16 cellular contexts compared by ENCODE assay signal in genomic region chr5:153267506-153267905, GRCh38.
"Had no signal": no experiment of that assay in that cellular context is flagged by ENCODE, and none has a peak within 500 bp of the region (broad histone marks: within the 10 kb centered on the region; RNA-seq: fewer than 3 reads in every experiment).

No MANE protein-coding gene starts in this region.

- H3K4me1 ChIP-seq: adrenal gland, neural progenitor cell, pancreas, upper lobe of right lung had no signal

- H3K9me3 ChIP-seq: adrenal gland, pancreas, thoracic aorta, upper lobe of right lung had no signal

- H3K4me3 ChIP-seq: adrenal gland, mucosa of descending colon, neural progenitor cell, pancreas, thoracic aorta, upper lobe of right lung had no signal

- H3K27ac ChIP-seq: adrenal gland, neural progenitor cell, pancreas, thoracic aorta, upper lobe of right lung, VCaP had no signal

- H3K36me3 ChIP-seq: adrenal gland, neural progenitor cell, pancreas, thoracic aorta, upper lobe of right lung had no signal

- DNase-seq: activated CD4-positive, alpha-beta T cell treated with anti-CD3 and anti-CD28 coated beads, Interleukin-2, amount 50 U/mL, for 4 hours; activated CD4-positive, CD25-positive, alpha-beta regulatory T cell treated with anti-CD3 and anti-CD28 coated beads, Interleukin-2, amount 50 U/mL, for 72 hours; activated gamma-delta T cell treated with Interleukin-2 at 50 U/mL for 16 hours; activated T-cell treated with anti-CD3 and anti-CD28 coated beads for 4 hours; adrenal gland; effector memory CD8-positive, alpha-beta T cell; mesenchymal stem cell; mucosa of descending colon; naive thymus-derived CD4-positive, alpha-beta T cell; pancreas; stimulated activated CD4-positive, alpha-beta T cell treated with anti-CD3 and anti-CD28 coated beads, Interleukin-4, amount 100 ng/mL, for 24 hours; T-helper 17 cell; upper lobe of right lung had no signal

- H3K27me3 ChIP-seq: adrenal gland, neural progenitor cell, pancreas, upper lobe of right lung had no signal
